ENCODE assay signal across 1 cellular context in the genomic region with DNA sequence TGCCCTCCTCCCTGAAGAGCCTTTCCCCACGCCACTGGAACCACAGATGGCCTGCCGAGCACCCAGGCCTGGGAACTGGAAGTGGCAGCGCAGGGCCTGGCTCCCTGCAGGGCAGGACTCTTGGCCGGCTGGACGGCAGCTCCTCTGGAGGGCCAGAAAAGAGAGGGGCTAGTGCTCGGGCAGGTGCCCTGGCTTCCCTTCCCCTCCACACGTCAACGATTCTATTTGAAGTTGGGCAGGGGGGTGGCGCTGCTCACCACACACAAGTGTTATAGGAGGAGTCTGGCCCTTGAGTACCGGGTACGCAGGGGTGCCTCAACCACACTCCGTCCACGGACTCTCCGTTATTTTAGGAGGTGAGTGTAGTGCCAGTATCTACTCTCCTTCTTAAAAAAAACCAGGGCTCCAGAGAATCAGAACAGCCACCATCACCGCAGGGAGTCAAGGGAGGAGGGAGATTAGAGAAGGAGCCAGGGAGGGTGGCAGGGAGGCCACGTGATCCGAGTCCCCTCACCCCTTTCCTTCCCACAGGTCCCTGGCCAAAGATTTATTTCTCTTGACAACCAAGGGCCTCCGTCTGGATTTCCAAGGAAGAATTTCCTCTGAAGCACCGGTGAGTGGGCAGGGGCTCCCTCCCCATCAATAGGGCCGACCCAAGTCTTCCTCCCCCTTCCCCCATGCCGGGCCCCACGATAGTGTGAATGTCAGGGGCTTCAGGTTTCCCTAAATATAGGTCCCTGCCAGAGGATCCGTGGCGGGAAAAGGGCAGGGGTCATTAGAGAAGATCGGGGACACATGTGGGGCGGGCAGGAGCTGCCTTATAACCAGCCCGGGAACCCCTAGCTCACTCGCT.
TF ChIP-seq lines count a peak whose summit lies in the region.

No MANE protein-coding gene starts in this region.

TF ChIP-seq in HepG2, 621 proteins besides CTCF, POLR2A, EP300 and RAD21 (continued from another document):
- TF ChIP-seq BCLAF1 (IDR thresholded peaks at IDR 0.05) (no peak), KDM3A (CRISPR knock-in tag; IDR thresholded peaks at IDR 0.05; ENCODE audit: low read depth) (peak; percentile 66; the same call in 1 of the 2 replicates), ZNF441 (CRISPR knock-in tag; IDR thresholded peaks at IDR 0.05; ENCODE audit: borderline replicate concordance) (peak; percentile 49; the same call in 1 of the 2 replicates), ZKSCAN5 (CRISPR knock-in tag; IDR thresholded peaks at IDR 0.05) (peak; percentile 68; the same call in 1 of the 2 replicates), ATRX (CRISPR knock-in tag; IDR thresholded peaks at IDR 0.05; ENCODE audit: borderline replicate concordance) (0 out of 2 replicates have a peak, but pooled peaks have one; percentile 1), THAP11 (CRISPR knock-in tag; IDR thresholded peaks at IDR 0.05) (peak; percentile 51; the same call in 1 of the 2 replicates), ZFP1 (CRISPR knock-in tag; IDR thresholded peaks at IDR 0.05) (peak; percentile 47; the same call in 1 of the 2 replicates), ZNF609 (CRISPR knock-in tag; IDR thresholded peaks at IDR 0.05; ENCODE audit: borderline replicate concordance) (peak; percentile 27; the same call in 1 of the 2 replicates), HIVEP1 (CRISPR knock-in tag; IDR thresholded peaks at IDR 0.05) (peak; percentile 72)
- TF ChIP-seq, protein P1, sequence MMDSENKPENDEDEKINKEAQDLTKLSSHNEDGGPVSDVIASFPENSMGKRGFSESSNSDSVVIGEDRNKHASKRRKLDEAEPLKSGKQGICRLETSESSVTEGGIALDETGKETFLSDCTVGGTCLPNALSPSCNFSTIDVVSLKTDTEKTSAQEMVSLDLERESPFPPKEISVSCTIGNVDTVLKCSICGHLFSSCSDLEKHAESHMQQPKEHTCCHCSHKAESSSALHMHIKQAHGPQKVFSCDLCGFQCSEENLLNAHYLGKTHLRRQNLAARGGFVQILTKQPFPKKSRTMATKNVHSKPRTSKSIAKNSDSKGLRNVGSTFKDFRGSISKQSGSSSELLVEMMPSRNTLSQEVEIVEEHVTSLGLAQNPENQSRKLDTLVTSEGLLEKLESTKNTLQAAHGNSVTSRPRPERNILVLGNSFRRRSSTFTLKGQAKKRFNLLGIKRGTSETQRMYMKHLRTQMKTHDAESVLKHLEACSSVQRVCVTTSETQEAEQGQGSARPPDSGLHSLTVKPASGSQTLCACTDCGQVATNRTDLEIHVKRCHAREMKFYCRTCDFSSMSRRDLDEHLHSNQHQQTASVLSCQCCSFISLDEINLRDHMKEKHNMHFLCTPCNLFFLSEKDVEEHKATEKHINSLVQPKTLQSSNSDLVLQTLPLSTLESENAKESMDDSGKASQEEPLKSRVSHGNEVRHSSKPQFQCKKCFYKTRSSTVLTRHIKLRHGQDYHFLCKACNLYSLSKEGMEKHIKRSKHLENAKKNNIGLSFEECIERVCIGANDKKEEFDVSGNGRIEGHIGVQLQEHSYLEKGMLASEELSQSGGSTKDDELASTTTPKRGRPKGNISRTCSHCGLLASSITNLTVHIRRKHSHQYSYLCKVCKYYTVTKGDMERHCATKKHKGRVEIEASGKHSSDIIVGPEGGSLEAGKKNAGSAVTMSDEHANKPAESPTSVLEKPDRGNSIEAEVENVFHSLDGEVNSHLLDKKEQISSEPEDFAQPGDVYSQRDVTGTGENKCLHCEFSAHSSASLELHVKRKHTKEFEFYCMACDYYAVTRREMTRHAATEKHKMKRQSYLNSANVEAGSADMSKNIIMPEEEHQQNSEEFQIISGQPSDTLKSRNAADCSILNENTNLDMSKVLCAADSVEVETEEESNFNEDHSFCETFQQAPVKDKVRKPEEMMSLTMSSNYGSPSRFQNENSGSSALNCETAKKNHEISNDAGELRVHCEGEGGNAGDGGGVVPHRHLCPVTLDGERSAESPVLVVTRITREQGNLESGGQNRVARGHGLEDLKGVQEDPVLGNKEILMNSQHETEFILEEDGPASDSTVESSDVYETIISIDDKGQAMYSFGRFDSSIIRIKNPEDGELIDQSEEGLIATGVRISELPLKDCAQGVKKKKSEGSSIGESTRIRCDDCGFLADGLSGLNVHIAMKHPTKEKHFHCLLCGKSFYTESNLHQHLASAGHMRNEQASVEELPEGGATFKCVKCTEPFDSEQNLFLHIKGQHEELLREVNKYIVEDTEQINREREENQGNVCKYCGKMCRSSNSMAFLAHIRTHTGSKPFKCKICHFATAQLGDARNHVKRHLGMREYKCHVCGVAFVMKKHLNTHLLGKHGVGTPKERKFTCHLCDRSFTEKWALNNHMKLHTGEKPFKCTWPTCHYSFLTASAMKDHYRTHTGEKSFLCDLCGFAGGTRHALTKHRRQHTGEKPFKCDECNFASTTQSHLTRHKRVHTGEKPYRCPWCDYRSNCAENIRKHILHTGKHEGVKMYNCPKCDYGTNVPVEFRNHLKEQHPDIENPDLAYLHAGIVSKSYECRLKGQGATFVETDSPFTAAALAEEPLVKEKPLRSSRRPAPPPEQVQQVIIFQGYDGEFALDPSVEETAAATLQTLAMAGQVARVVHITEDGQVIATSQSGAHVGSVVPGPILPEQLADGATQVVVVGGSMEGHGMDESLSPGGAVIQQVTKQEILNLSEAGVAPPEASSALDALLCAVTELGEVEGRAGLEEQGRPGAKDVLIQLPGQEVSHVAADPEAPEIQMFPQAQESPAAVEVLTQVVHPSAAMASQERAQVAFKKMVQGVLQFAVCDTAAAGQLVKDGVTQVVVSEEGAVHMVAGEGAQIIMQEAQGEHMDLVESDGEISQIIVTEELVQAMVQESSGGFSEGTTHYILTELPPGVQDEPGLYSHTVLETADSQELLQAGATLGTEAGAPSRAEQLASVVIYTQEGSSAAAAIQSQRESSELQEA (CRISPR knock-in tag; IDR thresholded peaks at IDR 0.05; ENCODE audit: not compliant biosample characterization) = peak; percentile 65
